31 cellular contexts compared by ENCODE assay signal in genomic region chr2:11896386-11896785, GRCh38.
DNase-seq lines count a peak whose midpoint lies in the region; ATAC-seq, FAIRE-seq and TF ChIP-seq lines count a peak whose summit lies in the region.
"Had no signal": no experiment of that assay in that cellular context is flagged by ENCODE, and none has a peak within 500 bp of the region (broad histone marks: within the 10 kb centered on the region; RNA-seq: fewer than 3 reads in every experiment).

No MANE protein-coding gene starts in this region.

- no peak overlapping the region for H3K27ac Mint-ChIP-seq in activated CD4-positive, alpha-beta memory T cell treated with anti-CD3 and anti-CD28 coated beads for 36 hours
- H3K27ac Mint-ChIP-seq: activated T-helper 1 cell treated with anti-CD3 and anti-CD28 coated beads, Interleukin-12 subunit alpha, Interleukin-12 subunit beta, Interleukin-2, Interleukin-4 antibody, amounts not matched to agents 30 ng/mL and 10 ng/mL and 1 ng/mL, durations not matched to agents 14 hours and 24 hours and 36 hours; CD4-positive, alpha-beta memory T cell; T-helper 17 cell had no signal

- ATAC-seq in GM21360 (IDR thresholded peaks at IDR 0.05; ENCODE audit: unreplicated experiment) = no peak
- ATAC-seq: activated CD4-positive, CD25-positive, alpha-beta regulatory T cell treated with anti-CD3 and anti-CD28 coated beads, Interleukin-2, amount 50 U/mL, for 24 hours; Panc1; T-helper 17 cell had no signal

- H3K27me3 Mint-ChIP-seq in activated CD4-positive, alpha-beta memory T cell treated with anti-CD3 and anti-CD28 coated beads for 36 hours = peaks cover 2% of the 10 kb centered on the region
- H3K27me3 Mint-ChIP-seq: T-helper 17 cell had no signal

- DNase-seq in GM12892 (ENCODE audit: insufficient read length) = no peak
- peak; percentile 28 for DNase-seq in choroid plexus epithelial cell (ENCODE audit: low read depth)
- peak; percentile 50 for DNase-seq in iPS-NIHi7 (ENCODE audit: extremely low spot score)
- DNase-seq in AG20443 (ENCODE audit: low spot score) = no peak
- no peak for DNase-seq in activated CD4-positive, alpha-beta memory T cell treated with anti-CD3 and anti-CD28 coated beads for 36 hours
- no peak for DNase-seq in mucosa of gallbladder (ENCODE audit: low spot score)
- DNase-seq: activated CD4-positive, alpha-beta T cell treated with anti-CD3 and anti-CD28 coated beads, Interleukin-2, amount 50 U/mL, for 4 hours; activated naive CD4-positive, alpha-beta T cell treated with Interleukin-2 at 50 U/mL for 16 hours; CD4-positive, alpha-beta memory T cell; cerebellar nuclear complex; left ventricle myocardium inferior; mesenchymal stem cell; MM.1S; NCI-H2029; NCI-H69; Right ventricle myocardium superior; stimulated activated naive CD4-positive, alpha-beta T cell treated with Interleukin-2 at 50 U/mL for 16 hours; T-helper 17 cell; upper lobe of left lung had no signal

- CTCF ChIA-PET in activated CD4-positive, alpha-beta memory T cell treated with anti-CD3 and anti-CD28 coated beads for 36 hours (lab: Charles Lee) = no interaction called here

- H3K9me3 ChIP-seq in parathyroid adenoma (ENCODE audit: control insufficient read depth, low read length) = no peaks in the 10 kb centered on the region
- H3K9me3 ChIP-seq: left ventricle myocardium inferior, suprapubic skin, upper lobe of left lung had no signal

- H3K27me3 ChIP-seq in parathyroid adenoma (ENCODE audit: control insufficient read depth, insufficient read depth, low read length) = no peaks in the 10 kb centered on the region
- H3K27me3 ChIP-seq: suprapubic skin, upper lobe of left lung had no signal

- H3K4me1 ChIP-seq in parathyroid adenoma = no peaks in the 10 kb centered on the region
- H3K4me1 ChIP-seq: left ventricle myocardium inferior, suprapubic skin, upper lobe of left lung had no signal

- no peaks in the 10 kb centered on the region for H3K79me2 ChIP-seq in parathyroid adenoma

- no peak overlapping the region for H3K27ac ChIP-seq in parathyroid adenoma
- H3K27ac ChIP-seq: KMS-11, left ventricle myocardium inferior, suprapubic skin, upper lobe of left lung had no signal

- POLR2A ChIA-PET in activated CD4-positive, alpha-beta memory T cell treated with anti-CD3 and anti-CD28 coated beads for 36 hours (lab: Charles Lee) = no interaction called here

- peak; percentile 40 for FAIRE-seq in GM12892 (lab: Jason Lieb, UNC)
- FAIRE-seq: A204.1, GM18507, GM19239, islet of Langerhans, TTC549 had no signal

- peak overlapping the region; percentile 10 for H2AFZ ChIP-seq in parathyroid adenoma

- TF ChIP-seq CTCF in choroid plexus epithelial cell (conservative IDR thresholded peaks at IDR 0.05; ENCODE audit: low read depth, low read length) (no peak), parathyroid adenoma (IDR thresholded peaks at IDR 0.05) (no peak)

- no peak overlapping the region for H3K9ac ChIP-seq in parathyroid adenoma
- H3K9ac ChIP-seq: KMS-11 had no signal

- H3K4me3 Mint-ChIP-seq in activated CD4-positive, alpha-beta memory T cell treated with anti-CD3 and anti-CD28 coated beads for 36 hours = no peak overlapping the region
- H3K4me3 Mint-ChIP-seq: activated T-helper 1 cell treated with anti-CD3 and anti-CD28 coated beads, Interleukin-12 subunit alpha, Interleukin-12 subunit beta, Interleukin-2, Interleukin-4 antibody, amounts not matched to agents 30 ng/mL and 10 ng/mL and 1 ng/mL, durations not matched to agents 14 hours and 24 hours and 36 hours; CD4-positive, alpha-beta memory T cell; T-helper 17 cell had no signal

- H3K9me3 Mint-ChIP-seq in activated CD4-positive, alpha-beta memory T cell treated with anti-CD3 and anti-CD28 coated beads for 36 hours = peaks cover 17% of the 10 kb centered on the region

- TF ChIP-seq POLR2A in GM12892 (IDR thresholded peaks at IDR 0.05; ENCODE audit: low read depth, low read length) = no peak

- no peak overlapping the region for H3K4me3 ChIP-seq in choroid plexus epithelial cell (ENCODE audit: low read depth, low read length)
- no peak overlapping the region for H3K4me3 ChIP-seq in parathyroid adenoma (ENCODE audit: low read depth, low read length)
- H3K4me3 ChIP-seq: left ventricle myocardium inferior, suprapubic skin, upper lobe of left lung had no signal

- intact Hi-C loops in activated CD4-positive, alpha-beta memory T cell treated with anti-CD3 and anti-CD28 coated beads for 36 hours (cut with micrococcal nuclease) = no loop called here

- H3K4me1 Mint-ChIP-seq in activated CD4-positive, alpha-beta memory T cell treated with anti-CD3 and anti-CD28 coated beads for 36 hours (ENCODE audit: low read depth) = no peaks in the 10 kb centered on the region
- H3K4me1 Mint-ChIP-seq: CD4-positive, alpha-beta memory T cell had no signal

- H3K36me3 ChIP-seq in parathyroid adenoma (ENCODE audit: control insufficient read depth, insufficient read depth, low read length) = no peaks in the 10 kb centered on the region
- H3K36me3 ChIP-seq: left ventricle myocardium inferior, suprapubic skin, upper lobe of left lung had no signal

- peaks cover 13% of the 10 kb centered on the region for H3K36me3 Mint-ChIP-seq in activated CD4-positive, alpha-beta memory T cell treated with anti-CD3 and anti-CD28 coated beads for 36 hours

- H3K4me2 ChIP-seq in parathyroid adenoma (ENCODE audit: low read length) = no peak overlapping the region
- H3K4me2 ChIP-seq: KMS-11 had no signal

Comparison
In these comparisons a context has a peak if more than half of its experiments do, and no peak if none do; other contexts are left out.
1. DNase-seq: peak in choroid plexus epithelial cell (single experiment) and iPS-NIHi7 (single experiment); none in GM12892 (single experiment), AG20443 (single experiment), activated CD4-positive, alpha-beta memory T cell treated with anti-CD3 and anti-CD28 coated beads for 36 hours (single experiment) and mucosa of gallbladder (single experiment).